8 cellular contexts compared by ENCODE assay signal in genomic region chr11:17352925-17353227, GRCh38. TPM values are rescaled to one million over a fixed set of nuclear protein-coding genes. Genes with fewer than 3 reads are reported as not detected.
DNase-seq lines count a peak whose midpoint lies in the region; ATAC-seq, FAIRE-seq and TF ChIP-seq lines count a peak whose summit lies in the region.

No MANE protein-coding gene starts in this region.

- DNase-seq in AG04449 (ENCODE audit: low read depth, low spot score) (no peak), GM19238 (ENCODE audit: insufficient read length, low spot score) (peak; percentile 31), MM.1S (peak; percentile 22), H1 (ENCODE audit: low read depth in 1 of 2, low spot score in 2 of 2) (peak in 1 of 2 experiments; percentile 59), mucosa of descending colon (peak; percentile 68 to 79 (median 78)), tibial artery (peak in 1 of 2 donors; percentile 69), GM19240 (ENCODE audit: insufficient read length, low spot score) (no peak)
- peak; percentile 43 to 53 for DNase-seq in activated CD4-positive, alpha-beta T cell treated with anti-CD3 and anti-CD28 coated beads, Interleukin-2, amount 50 U/mL, for 48 hours

- peaks cover 15% of the 10 kb centered on the region; the same call in 1 of the 2 replicates for H3K23me2 ChIP-seq in H1 (ENCODE audit: low read depth, low read length)

- H3K9ac ChIP-seq in MM.1S (ENCODE audit: low read length) (no peak overlapping the region), H1 (replicated peaks in 1 of 4; ENCODE audit: extremely low read depth in 1 of 4, low read depth in 3 of 4, low read length in 3 of 4) (no peak overlapping the region)

- TF ChIP-seq CTCF in AG04449 (IDR thresholded peaks at IDR 0.05; ENCODE audit: insufficient read depth, low read length, missing control alignments) (no peak), MM.1S (IDR thresholded peaks at IDR 0.05; ENCODE audit: low read length) (no peak), H1 (IDR thresholded peaks at IDR 0.05; ENCODE audit: control extremely low read depth in 1 of 3, insufficient read depth in 1 of 3, low read depth in 1 of 3, low read length in 3 of 3) (no peak), mucosa of descending colon (IDR thresholded peaks at IDR 0.05) (no peak), tibial artery (IDR thresholded peaks at IDR 0.05) (no peak)

- H2BK120ac ChIP-seq in H1 (replicated peaks; ENCODE audit: low read depth, low read length) = no peak overlapping the region

- peak; percentile 72 for ATAC-seq in mucosa of descending colon

- CTCF ChIA-PET in AG04449 (lab: Yijun Ruan, JAX) (interaction anchor here (0.6 to 4.9 kb wide), 6 partner anchors 8 to 175 kb away, joined by 3 to 79 read pairs (median 18); no protein-coding TSS in a partner anchor), H1 (lab: Charles Lee; ENCODE audit: partially characterized antibody) (interaction anchor here (0.8 to 3.2 kb wide), 7 partner anchors 13 to 195 kb away, joined by 3 to 17 read pairs (median 6); partner anchors contain the start of gene OTOG)

- no peaks in the 10 kb centered on the region for H4K20me1 ChIP-seq in MM.1S (ENCODE audit: insufficient read depth, low read length)
- H4K20me1 ChIP-seq in H1 (replicated peaks in 1 of 2; ENCODE audit: control insufficient read depth in 1 of 2, insufficient read depth in 2 of 2, low read length in 2 of 2) = peaks cover 0 to 2% of the 10 kb centered on the region in 2 experiments

- peaks cover 5% of the 10 kb centered on the region; the same call in 1 of the 2 replicates for H3F3A ChIP-seq in MM.1S (ENCODE audit: insufficient read depth, low read length)

- 8% methylated on average over 16 of the region's 16 CpGs; no CpG with 5 or more reads in 1 of the 2 experiments for WGBS in H1 (ENCODE audit: extremely low coverage in 1 of 2, insufficient coverage in 1 of 2, insufficient read length in 1 of 2, insufficient replicate concordance in 2 of 2, low coverage in 1 of 2, low lambda C conversion rate in 2 of 2, missing lambda C conversion rate in 1 of 2), 2 experiments

- no peak overlapping the region for H3K56ac ChIP-seq in H1 (replicated peaks; ENCODE audit: insufficient read length, low read depth, low read length)

- H4K8ac ChIP-seq in H1 (ENCODE audit: extremely low read depth, insufficient read depth, low read length) = no peak overlapping the region

- no peak overlapping the region for H3K14ac ChIP-seq in H1 (ENCODE audit: insufficient read length)

- H3K79me1 ChIP-seq in H1 (ENCODE audit: low read depth, low read length) = no peaks in the 10 kb centered on the region

- H3K9me3 ChIP-seq in MM.1S (replicated peaks; ENCODE audit: insufficient read depth, low read length) = no peaks in the 10 kb centered on the region
- H3K9me3 ChIP-seq in H1 (ENCODE audit: insufficient read depth in 2 of 2, low read depth in 1 of 2, low read length in 1 of 2) = no peaks in the 10 kb centered on the region
- H3K9me3 ChIP-seq in mucosa of descending colon = no peaks in the 10 kb centered on the region
- no peaks in the 10 kb centered on the region for H3K9me3 ChIP-seq in tibial artery

- no peak overlapping the region for H2AK5ac ChIP-seq in H1 (ENCODE audit: low read depth, low read length)

- H3K27ac ChIP-seq in MM.1S (ENCODE audit: low read length) (no peak overlapping the region), H1 (ENCODE audit: low read depth, low read length) (no peak overlapping the region), tibial artery (peak overlapping the region; percentile 86 to 88)

- no peak overlapping the region for H4K5ac ChIP-seq in H1 (ENCODE audit: insufficient read length, low read depth, low read length)

- H3K4me3 ChIP-seq in AG04449 (ENCODE audit: low read depth, low read length) (peak overlapping the region; percentile 66), MM.1S (ENCODE audit: low read length) (peak overlapping the region; percentile 75), H1 (ENCODE audit: extremely low read depth in 1 of 4, insufficient read depth in 2 of 4, low read depth in 3 of 4, low read length in 4 of 4) (peak overlapping the region; percentile 31 to 68 (median 34); a peak in 6 of 8 replicates), mucosa of descending colon (peak overlapping the region; percentile 30), tibial artery (peak overlapping the region; percentile 63 to 65)

- H3K4me2 ChIP-seq in MM.1S (ENCODE audit: low read depth, low read length) (peak overlapping the region; percentile 98), H1 (ENCODE audit: insufficient read depth in 1 of 2, low read depth in 2 of 2, low read length in 2 of 2) (peak overlapping the region; percentile 83 to 93)

- no peaks in the 10 kb centered on the region for H3K9me2 ChIP-seq in MM.1S (replicated peaks; ENCODE audit: insufficient read depth, low read length)

- TF ChIP-seq POLR2A in H1 (IDR thresholded peaks at IDR 0.05; ENCODE audit: control extremely low read depth in 1 of 2, low read depth in 2 of 2, low read length in 2 of 2) = no peak

- no peak for TF ChIP-seq RAD21 in H1 (IDR thresholded peaks at IDR 0.05 in 1 of 2, conservative IDR thresholded peaks at IDR 0.05 in 1 of 2; ENCODE audit: low read depth in 2 of 2, low read length in 2 of 2)

- H3K27me3 ChIP-seq in MM.1S (replicated peaks; ENCODE audit: insufficient read depth, low read length) (peaks cover 26% of the 10 kb centered on the region), H1 (replicated peaks in 1 of 4; ENCODE audit: control insufficient read depth in 3 of 4, extremely low read depth in 1 of 4, insufficient read depth in 3 of 4, low read length in 3 of 4) (peaks cover 29 to 54% (median 44%) of the 10 kb centered on the region in 4 experiments), tibial artery (no peaks in the 10 kb centered on the region)

- TF ChIP-seq EP300 in H1 (IDR thresholded peaks at IDR 0.05; ENCODE audit: borderline replicate concordance in 1 of 2, low read depth in 2 of 2, low read length in 2 of 2) = no peak

- H2BK5ac ChIP-seq in H1 (ENCODE audit: low read depth, low read length) = no peak overlapping the region

- H3K23ac ChIP-seq in H1 (ENCODE audit: insufficient read length) = no peak overlapping the region

- no peak overlapping the region for H3K18ac ChIP-seq in H1 (ENCODE audit: extremely low read depth, low read length)

- no peak overlapping the region for H4K91ac ChIP-seq in H1 (replicated peaks; ENCODE audit: insufficient read length, low read length)

- H3K4me1 ChIP-seq in MM.1S (ENCODE audit: low read length) (peaks cover 12% of the 10 kb centered on the region; the same call in 1 of the 2 replicates), H1 (replicated peaks in 1 of 4; ENCODE audit: control insufficient read depth in 3 of 4, insufficient read depth in 4 of 4, low read length in 3 of 4) (peaks cover 0 to 8% (median 4%) of the 10 kb centered on the region in 4 experiments; a peak in 5 of 7 replicates), mucosa of descending colon (ENCODE audit: low read depth) (peaks cover 17% of the 10 kb centered on the region), tibial artery (peaks cover 0 to 11% (median 6%) of the 10 kb centered on the region in 4 donors)

- 0 out of 2 replicates have a peak overlapping the region, but pooled peaks have one; percentile 27 for H2BK12ac ChIP-seq in H1 (ENCODE audit: low read depth, low read length)

- no peak overlapping the region for H3K4ac ChIP-seq in H1 (replicated peaks; ENCODE audit: insufficient read length, low read depth, low read length)

- H3K79me2 ChIP-seq in MM.1S (ENCODE audit: low read length) = no peaks in the 10 kb centered on the region
- H3K79me2 ChIP-seq in H1 (ENCODE audit: control insufficient read depth in 1 of 2, insufficient read depth in 2 of 2, low read length in 2 of 2) = no peaks in the 10 kb centered on the region

- H2AFZ ChIP-seq in MM.1S (ENCODE audit: low read length) = peak overlapping the region; percentile 87
- H2AFZ ChIP-seq in H1 (ENCODE audit: low read length) = no peak overlapping the region

- intact Hi-C loops in mucosa of descending colon (cut with DNase I, micrococcal nuclease) (no loop called here), tibial artery (cut with DNase I; ENCODE audit: low total_unique reads) (no loop called here)

- H3K36me3 ChIP-seq in MM.1S (replicated peaks; ENCODE audit: insufficient read depth, low read length) = no peaks in the 10 kb centered on the region
- no peaks in the 10 kb centered on the region for H3K36me3 ChIP-seq in H1 (ENCODE audit: control insufficient read depth in 2 of 4, insufficient read depth in 4 of 4, low read length in 3 of 4)
- H3K36me3 ChIP-seq in mucosa of descending colon (ENCODE audit: low read depth) = no peaks in the 10 kb centered on the region
- H3K36me3 ChIP-seq in tibial artery = no peaks in the 10 kb centered on the region

- FAIRE-seq in H1 (lab: Jason Lieb, UNC) = no peak

- POLR2A ChIA-PET in AG04449 (lab: Yijun Ruan, JAX) (interaction anchor here (1.3 kb wide), 2 partner anchors 145 to 275 kb away, joined by 3 to 5 read pairs; partner anchors contain the start of genes PIK3C2A and RPS13), H1 (lab: Charles Lee; ENCODE audit: partially characterized antibody) (interaction anchor here (0.6 to 1.5 kb wide), 3 partner anchors 145 to 753 kb away, joined by 3 read pairs; partner anchors contain the start of genes PIK3C2A and SAAL1)

- H2BK20ac ChIP-seq in H1 (ENCODE audit: low read length) = no peak overlapping the region

- H2BK15ac ChIP-seq in H1 (ENCODE audit: low read length) = peak overlapping the region; percentile 94; the same call in 1 of the 2 replicates

RNA-seq across cellular contexts. Expression of gene NCR3LG1, which starts 1.3 kb away (rescaled TPM):
- 1.7 and 1.9 TPM in 2 replicates for total RNA-seq in H1 (2021; fragmentation: NEBNext Ultra II Directional; extraction: Animal tissue kit (Norgen Biotek cat#: 25700))
- 0.49 and 0.68 TPM in 2 replicates for polyA plus RNA-seq in H1 (2011; rRNA removed)
- polyA plus RNA-seq in H1 (2011; cell fraction: cytosol; rRNA removed) = 0.52 TPM
- polyA plus RNA-seq in H1 (2011; cell fraction: nucleus; rRNA removed) = 1.6 TPM
- 0.74 to 1.1 TPM (median 0.81 TPM) in 4 replicates for polyA plus RNA-seq in H1 (2012, experiment 1 of 2)
- 0.05 TPM for polyA plus RNA-seq in H1 (2012, experiment 2 of 2)
- 2.2 TPM for polyA plus RNA-seq in H1 (2013, experiment 1 of 2)
- 2.1 TPM for polyA plus RNA-seq in H1 (2013, experiment 2 of 2)
- polyA minus RNA-seq in H1 (2011; rRNA and poly(A)+ RNA removed) = 2.1 and 4.1 TPM in 2 replicates
- polyA minus RNA-seq in H1 (2011; cell fraction: cytosol; rRNA and poly(A)+ RNA removed) = 1.1 TPM
- polyA minus RNA-seq in H1 (2011; cell fraction: nucleus; rRNA and poly(A)+ RNA removed) = 4.0 TPM
- total RNA-seq in mucosa of descending colon = 10 to 100 TPM in 2 of 3 donors, 1 to 10 TPM in 1; 6.0 to 16.7 (median 10.7) TPM

RNA-seq across cellular contexts. Expression of gene KCNJ11, which starts 35.6 kb away (rescaled TPM):
- 6.3 and 8.3 TPM in 2 replicates for total RNA-seq in H1 (2021; fragmentation: NEBNext Ultra II Directional; extraction: Animal tissue kit (Norgen Biotek cat#: 25700))
- polyA plus RNA-seq in H1 (2011; rRNA removed) = 3.8 and 6.5 TPM in 2 replicates
- polyA plus RNA-seq in H1 (2011; cell fraction: cytosol; rRNA removed) = 6.6 TPM
- 6.2 TPM for polyA plus RNA-seq in H1 (2011; cell fraction: nucleus; rRNA removed)
- polyA plus RNA-seq in H1 (2012, experiment 1 of 2) = 5.3 to 11.5 TPM (median 8.7 TPM) in 4 replicates
- 4.7 TPM for polyA plus RNA-seq in H1 (2012, experiment 2 of 2)
- 2.4 TPM for polyA plus RNA-seq in H1 (2013, experiment 1 of 2)
- polyA plus RNA-seq in H1 (2013, experiment 2 of 2) = 2.6 TPM
- polyA minus RNA-seq in H1 (2011; rRNA and poly(A)+ RNA removed) = 8.1 and 10.1 TPM in 2 replicates
- 12.1 TPM for polyA minus RNA-seq in H1 (2011; cell fraction: cytosol; rRNA and poly(A)+ RNA removed)
- 5.4 TPM for polyA minus RNA-seq in H1 (2011; cell fraction: nucleus; rRNA and poly(A)+ RNA removed)
- 1 to 10 TPM; 1.2 to 3.9 (median 1.6) TPM for total RNA-seq in mucosa of descending colon

Comparison
In these comparisons a context has a peak if more than half of its experiments do, and no peak if none do; other contexts are left out.
1. DNase-seq: peak in GM19238 (single experiment), MM.1S (single experiment), activated CD4-positive, alpha-beta T cell treated with anti-CD3 and anti-CD28 coated beads, Interleukin-2, amount 50 U/mL, for 48 hours (2 of 2) and mucosa of descending colon (3 of 3); none in AG04449 (single experiment) and GM19240 (single experiment).
2. H3K27ac ChIP-seq: peak in tibial artery (2 of 2); none in MM.1S (single experiment) and H1 (single experiment).
3. Peak in every context shown above with its lines, with median percentiles within 50 percentile points of each other: H3K4me3 ChIP-seq.